In the genomic region with DNA sequence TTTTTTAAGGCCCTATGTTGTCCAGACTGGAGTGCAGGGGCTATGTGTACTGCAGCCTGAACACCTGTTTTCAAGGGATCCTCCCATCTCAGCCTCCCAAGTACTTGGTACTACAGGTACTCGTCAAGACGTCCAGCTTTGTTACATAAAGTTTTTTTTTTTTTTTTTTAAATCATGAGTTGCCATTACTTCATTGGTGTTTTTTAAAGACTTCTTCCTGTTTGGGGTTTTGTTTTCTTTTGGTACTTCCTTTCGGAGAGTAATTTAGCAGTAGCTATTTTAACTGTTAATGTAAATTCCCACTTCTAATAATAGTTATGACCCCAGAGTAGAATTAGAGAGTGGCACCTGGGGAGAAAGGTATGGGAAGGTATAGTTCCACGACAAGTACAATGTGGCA, we compare ENCODE assay signal across 2 cellular contexts.
TF ChIP-seq lines count a peak whose summit lies in the region.

No MANE protein-coding gene starts in this region.

TF ChIP-seq in IMR-90, 13 proteins besides CTCF, POLR2A, EP300 and RAD21:
- TF ChIP-seq RCOR1 (IDR thresholded peaks at IDR 0.05; ENCODE audit: insufficient replicate concordance, low read length) (no peak), BHLHE40 (IDR thresholded peaks at IDR 0.05; ENCODE audit: low read depth, low read length) (no peak), MXI1 (IDR thresholded peaks at IDR 0.05; ENCODE audit: borderline replicate concordance, low read depth, low read length) (no peak), USF2 (IDR thresholded peaks at IDR 0.05; ENCODE audit: low read depth, low read length) (no peak), SMC3 (IDR thresholded peaks at IDR 0.05; ENCODE audit: low read depth, low read length) (no peak), CEBPB (IDR thresholded peaks at IDR 0.05; ENCODE audit: low read depth, low read length) (no peak), NFE2L2 (IDR thresholded peaks at IDR 0.05; ENCODE audit: low read depth, low read length) (no peak), CHD1 (IDR thresholded peaks at IDR 0.05; ENCODE audit: low read depth, low read length) (no peak), MAFK (IDR thresholded peaks at IDR 0.05; ENCODE audit: low read depth, low read length) (no peak), ELK1 (IDR thresholded peaks at IDR 0.05; ENCODE audit: borderline replicate concordance, low read depth, low read length) (no peak), FOS (IDR thresholded peaks at IDR 0.05; ENCODE audit: low read depth, low read length) (no peak), MAZ (IDR thresholded peaks at IDR 0.05; ENCODE audit: borderline replicate concordance, low read depth, low read length) (no peak), RFX5 (IDR thresholded peaks at IDR 0.05; ENCODE audit: low read depth, low read length) (no peak)
TF ChIP-seq in IMR-90: peak in this region for 0.

TF ChIP-seq in GM12878, 131 proteins besides CTCF, POLR2A, EP300 and RAD21:
- TF ChIP-seq ATF2 (IDR thresholded peaks at IDR 0.05; ENCODE audit: low read length) (peak; percentile 50; the same call in 1 of the 2 replicates), TBL1XR1 (IDR thresholded peaks at IDR 0.05; ENCODE audit: low read depth, low read length) (peak; percentile 66; the same call in 1 of the 2 replicates), MEF2A (IDR thresholded peaks at IDR 0.05; ENCODE audit: insufficient read depth, low read depth, low read length) (peak; percentile 89), RUNX3 (IDR thresholded peaks at IDR 0.05; ENCODE audit: low read length) (peak; percentile 54), CREB1 (IDR thresholded peaks at IDR 0.05; ENCODE audit: low read depth) (0 out of 2 replicates have a peak, but pooled peaks have one; percentile 8), ATF7 (IDR thresholded peaks at IDR 0.05; ENCODE audit: low read depth) (peak; percentile 90), NFIC (IDR thresholded peaks at IDR 0.05; ENCODE audit: low read depth, low read length) (peak; percentile 43; the same call in 1 of the 2 replicates), ETV6 (conservative IDR thresholded peaks at IDR 0.05 in 1 of 2, IDR thresholded peaks at IDR 0.05 in 1 of 2; ENCODE audit: borderline replicate concordance in 1 of 2, low read depth in 1 of 2) (0 out of 4 replicates have a peak, but pooled peaks of 1 of the 2 experiments have one; percentile 47), MXI1 (IDR thresholded peaks at IDR 0.05; ENCODE audit: low read depth, low read length) (no peak; the same call in 1 of the 2 replicates), JUNB (IDR thresholded peaks at IDR 0.05) (peak; percentile 29; the same call in 1 of the 2 replicates), ASH2L (IDR thresholded peaks at IDR 0.05; ENCODE audit: borderline replicate concordance, low read depth) (no peak), POLR2AphosphoS2 (IDR thresholded peaks at IDR 0.05; ENCODE audit: low read depth, low read length) (no peak), ZNF384 (IDR thresholded peaks at IDR 0.05; ENCODE audit: borderline replicate concordance, low read depth, low read length) (peak; percentile 94), WRNIP1 (IDR thresholded peaks at IDR 0.05; ENCODE audit: borderline replicate concordance, low read depth, low read length) (no peak), GABPA (IDR thresholded peaks at IDR 0.05; ENCODE audit: low read depth) (peak; percentile 55; the same call in 1 of the 2 replicates)
- TF ChIP-seq, protein P1, sequence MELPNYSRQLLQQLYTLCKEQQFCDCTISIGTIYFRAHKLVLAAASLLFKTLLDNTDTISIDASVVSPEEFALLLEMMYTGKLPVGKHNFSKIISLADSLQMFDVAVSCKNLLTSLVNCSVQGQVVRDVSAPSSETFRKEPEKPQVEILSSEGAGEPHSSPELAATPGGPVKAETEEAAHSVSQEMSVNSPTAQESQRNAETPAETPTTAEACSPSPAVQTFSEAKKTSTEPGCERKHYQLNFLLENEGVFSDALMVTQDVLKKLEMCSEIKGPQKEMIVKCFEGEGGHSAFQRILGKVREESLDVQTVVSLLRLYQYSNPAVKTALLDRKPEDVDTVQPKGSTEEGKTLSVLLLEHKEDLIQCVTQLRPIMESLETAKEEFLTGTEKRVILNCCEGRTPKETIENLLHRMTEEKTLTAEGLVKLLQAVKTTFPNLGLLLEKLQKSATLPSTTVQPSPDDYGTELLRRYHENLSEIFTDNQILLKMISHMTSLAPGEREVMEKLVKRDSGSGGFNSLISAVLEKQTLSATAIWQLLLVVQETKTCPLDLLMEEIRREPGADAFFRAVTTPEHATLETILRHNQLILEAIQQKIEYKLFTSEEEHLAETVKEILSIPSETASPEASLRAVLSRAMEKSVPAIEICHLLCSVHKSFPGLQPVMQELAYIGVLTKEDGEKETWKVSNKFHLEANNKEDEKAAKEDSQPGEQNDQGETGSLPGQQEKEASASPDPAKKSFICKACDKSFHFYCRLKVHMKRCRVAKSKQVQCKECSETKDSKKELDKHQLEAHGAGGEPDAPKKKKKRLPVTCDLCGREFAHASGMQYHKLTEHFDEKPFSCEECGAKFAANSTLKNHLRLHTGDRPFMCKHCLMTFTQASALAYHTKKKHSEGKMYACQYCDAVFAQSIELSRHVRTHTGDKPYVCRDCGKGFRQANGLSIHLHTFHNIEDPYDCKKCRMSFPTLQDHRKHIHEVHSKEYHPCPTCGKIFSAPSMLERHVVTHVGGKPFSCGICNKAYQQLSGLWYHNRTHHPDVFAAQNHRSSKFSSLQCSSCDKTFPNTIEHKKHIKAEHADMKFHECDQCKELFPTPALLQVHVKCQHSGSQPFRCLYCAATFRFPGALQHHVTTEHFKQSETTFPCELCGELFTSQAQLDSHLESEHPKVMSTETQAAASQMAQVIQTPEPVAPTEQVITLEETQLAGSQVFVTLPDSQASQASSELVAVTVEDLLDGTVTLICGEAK (IDR thresholded peaks at IDR 0.05; ENCODE audit: borderline replicate concordance), result peak; percentile 96
